Comparison of ENCODE assay signal across 6 cellular contexts in the genomic region with DNA sequence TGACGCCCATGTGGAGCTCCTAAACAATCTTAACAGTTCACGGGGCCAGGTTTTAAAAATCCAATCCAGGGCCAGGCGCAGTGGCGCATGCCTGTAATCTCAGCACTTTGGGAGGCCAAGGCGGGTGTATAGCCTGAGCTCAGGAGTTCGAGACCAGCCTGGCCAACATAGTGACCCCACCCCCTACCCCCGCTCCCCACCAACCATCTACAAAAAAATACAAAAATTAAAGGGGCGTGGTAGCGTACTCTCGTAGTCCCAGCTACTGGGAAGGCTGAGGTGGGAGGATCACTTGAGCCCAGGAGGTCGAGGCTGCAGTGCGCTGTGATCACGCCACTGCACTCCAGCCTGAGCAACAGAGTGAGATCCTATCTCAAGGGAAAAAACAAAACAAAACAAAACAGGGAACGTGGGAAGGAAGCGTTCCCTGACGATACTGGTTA. TPM values are rescaled to one million over a fixed set of nuclear protein-coding genes. Genes with fewer than 3 reads are reported as not detected.
DNase-seq lines count a peak whose midpoint lies in the region; ATAC-seq and TF ChIP-seq lines count a peak whose summit lies in the region.

No MANE protein-coding gene starts in this region.

- no peaks in the 10 kb centered on the region for H3K9me3 ChIP-seq in parathyroid adenoma (ENCODE audit: control insufficient read depth, low read length)

- H3K27ac ChIP-seq in cingulate gyrus (ENCODE audit: low read depth, low read length) (peak overlapping the region; percentile 94), parathyroid adenoma (peak overlapping the region; percentile 90)

- H3K36me3 Mint-ChIP-seq in IgD-negative memory B cell: no peaks in the 10 kb centered on the region

- no peak for TF ChIP-seq CTCF in parathyroid adenoma (IDR thresholded peaks at IDR 0.05)

- peak overlapping the region; percentile 97 for H2AFZ ChIP-seq in parathyroid adenoma

- no peaks in the 10 kb centered on the region for H3K36me3 ChIP-seq in parathyroid adenoma (ENCODE audit: control insufficient read depth, insufficient read depth, low read length)

- H3K4me1 ChIP-seq in parathyroid adenoma: peaks cover 7% of the 10 kb centered on the region

- H3K9ac ChIP-seq in parathyroid adenoma: no peak overlapping the region

- ATAC-seq in GM18867 (IDR thresholded peaks at IDR 0.05; ENCODE audit: unreplicated experiment) (no peak), GM18873 (IDR thresholded peaks at IDR 0.05; ENCODE audit: low FRiP score, unreplicated experiment) (no peak)

- no peaks in the 10 kb centered on the region for H3K27me3 Mint-ChIP-seq in IgD-negative memory B cell

- H3K4me3 Mint-ChIP-seq in IgD-negative memory B cell: peak overlapping the region; percentile 95 to 99 (median 98)

- peak overlapping the region; percentile 91 for H3K4me3 ChIP-seq in parathyroid adenoma (ENCODE audit: low read depth, low read length)

- no peak for DNase-seq in globus pallidus (ENCODE audit: low spot score)

- no peaks in the 10 kb centered on the region for H3K9me3 Mint-ChIP-seq in IgD-negative memory B cell

- H3K27ac Mint-ChIP-seq in IgD-negative memory B cell: peak overlapping the region; percentile 94 to 98 (median 97)

- H3K4me1 Mint-ChIP-seq in IgD-negative memory B cell: peaks cover 27 to 34% (median 29%) of the 10 kb centered on the region in 3 donors

- H3K27me3 ChIP-seq in parathyroid adenoma (ENCODE audit: control insufficient read depth, insufficient read depth, low read length): no peaks in the 10 kb centered on the region

- H3K4me2 ChIP-seq in parathyroid adenoma (ENCODE audit: low read length): peak overlapping the region; percentile 73

- peaks cover 12% of the 10 kb centered on the region for H3K79me2 ChIP-seq in parathyroid adenoma

RNA-seq across cellular contexts. Expression of a gene that starts 0.7 kb away (rescaled TPM):
- polyA plus RNA-seq in IgD-negative memory B cell: 53.1 TPM

RNA-seq across cellular contexts. Expression of a gene that starts 15.6 kb away (rescaled TPM):
- not detected for polyA plus RNA-seq in IgD-negative memory B cell

RNA-seq across cellular contexts. Expression of a gene that starts 41.1 kb away (rescaled TPM):
- 35.8 TPM for polyA plus RNA-seq in IgD-negative memory B cell

RNA-seq across cellular contexts. Expression of a gene that starts 41.5 kb away (rescaled TPM):
- polyA plus RNA-seq in IgD-negative memory B cell: 284 TPM

RNA-seq across cellular contexts. Expression of a gene that starts 41.6 kb away (rescaled TPM):
- 90.7 TPM for polyA plus RNA-seq in IgD-negative memory B cell
